In the genomic region with DNA sequence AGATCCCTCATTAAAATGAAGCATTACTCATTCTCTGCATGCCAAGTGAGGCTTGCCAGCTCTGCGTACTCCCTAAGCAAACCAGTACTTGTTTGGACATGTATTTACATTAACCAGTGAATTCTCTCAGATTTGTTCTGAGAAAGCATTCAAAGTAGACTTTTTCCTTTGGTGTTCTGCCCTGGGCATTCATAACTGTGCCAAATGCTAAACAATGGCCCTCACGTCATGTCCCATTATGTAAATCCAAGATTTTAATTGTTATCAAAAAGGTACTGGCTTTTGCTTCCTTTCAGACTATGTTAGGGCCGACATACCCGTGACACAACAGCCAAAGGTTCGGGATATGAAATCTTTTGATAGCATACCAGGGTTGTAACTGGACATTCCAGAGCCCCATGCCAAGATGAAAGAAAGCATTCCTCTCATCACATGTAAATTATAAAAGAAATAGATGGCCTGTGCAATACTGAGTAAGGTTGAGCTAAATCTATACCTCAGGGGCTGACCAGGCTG, we compare ENCODE assay signal across 1 cellular context.
TF ChIP-seq lines count a peak whose summit lies in the region.

No MANE protein-coding gene starts in this region.

TF ChIP-seq in H1, 55 proteins besides CTCF, POLR2A, EP300 and RAD21:
- TF ChIP-seq CREB1 (IDR thresholded peaks at IDR 0.05) (no peak), SAP30 (IDR thresholded peaks at IDR 0.05; ENCODE audit: insufficient read depth, insufficient replicate concordance, low read length) (no peak), CTBP2 (IDR thresholded peaks at IDR 0.05; ENCODE audit: borderline replicate concordance, insufficient read depth, insufficient read length, low read length) (no peak), BCL11A (IDR thresholded peaks at IDR 0.05; ENCODE audit: low read depth in 2 of 2, low read length in 2 of 2) (no peak), CEBPB (IDR thresholded peaks at IDR 0.05; ENCODE audit: low read depth, low read length) (no peak), TEAD4 (IDR thresholded peaks at IDR 0.05; ENCODE audit: low read depth, low read length) (no peak), SUZ12 (IDR thresholded peaks at IDR 0.05; ENCODE audit: low read length) (no peak), HDAC2 (IDR thresholded peaks at IDR 0.05; ENCODE audit: borderline replicate concordance in 1 of 2, low read depth in 2 of 2, low read length in 2 of 2) (no peak), SRF (IDR thresholded peaks at IDR 0.05; ENCODE audit: low read depth, low read length) (no peak), KDM5A (IDR thresholded peaks at IDR 0.05; ENCODE audit: low read length) (no peak), ZNF274 (IDR thresholded peaks at IDR 0.05; ENCODE audit: borderline replicate concordance, extremely low read depth, low read length) (no peak)
